In the genomic region with DNA sequence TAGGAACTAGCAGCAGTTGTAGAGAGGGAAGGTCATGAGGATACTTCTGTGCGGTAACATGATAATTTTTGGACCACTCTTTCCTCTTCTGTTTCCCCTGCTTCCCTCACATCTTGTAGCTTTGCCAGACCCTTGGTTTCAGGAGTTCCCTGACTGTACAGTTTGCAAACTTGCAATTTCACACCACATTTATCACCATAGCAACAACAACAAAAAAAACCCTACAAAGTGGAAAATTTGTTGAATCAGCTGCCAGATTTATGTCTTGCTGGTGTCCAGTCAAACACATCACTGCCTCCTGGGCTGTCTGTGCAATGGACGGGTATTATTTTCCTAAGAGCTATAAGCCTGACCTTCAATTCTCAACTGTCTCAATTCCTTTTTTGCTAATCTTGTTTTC, we compare ENCODE assay signal across 23 cellular contexts.
"Had no signal": no experiment of that assay in that cellular context is flagged by ENCODE, and none has a peak within 500 bp of the region (broad histone marks: within the 10 kb centered on the region; RNA-seq: fewer than 3 reads in every experiment).

No MANE protein-coding gene starts in this region.

- ATAC-seq: activated CD8-positive, alpha-beta memory T cell treated with anti-CD3 and anti-CD28 coated beads, Interleukin-2, amount 10 ng/mL, durations not matched to agents 7 days and 5 days; activated T-helper 17 cell treated with anti-CD3 and anti-CD28 coated beads, Interleukin-2, amount 50 U/mL, for 72 hours; left lobe of liver; WTC11 had no signal

- DNase-seq: activated CD4-positive, alpha-beta memory T cell treated with anti-CD3 and anti-CD28 coated beads for 36 hours; activated CD4-positive, alpha-beta T cell treated with anti-CD3 and anti-CD28 coated beads for 4 hours; activated CD8-positive, alpha-beta memory T cell treated with anti-CD3 and anti-CD28 coated beads, Interleukin-2, amount 10 ng/mL, durations not matched to agents 7 days and 5 days; activated naive CD4-positive, alpha-beta T cell treated with Interleukin-2 at 50 U/mL for 16 hours; activated naive CD8-positive, alpha-beta T cell treated with anti-CD3 and anti-CD28 coated beads, Interleukin-2, amount 10 ng/mL, durations not matched to agents 7 days and 5 days; activated T-cell treated with anti-CD3 and anti-CD28 coated beads, Interleukin-2, amount 50 U/mL, for 1 hour; amygdala; caudate nucleus; dorsolateral prefrontal cortex; endodermal cell; erythroblast; foreskin melanocyte; glutamatergic neuron; hippocampal formation; islet precursor cell; nucleus accumbens; stimulated activated CD4-positive, alpha-beta T cell treated with anti-CD3 and anti-CD28 coated beads, Interleukin-12 subunit alpha, Interleukin-12 subunit beta, amount 100 ng/mL, for 4 hours; stimulated activated CD4-positive, alpha-beta T cell treated with anti-CD3 and anti-CD28 coated beads, Interleukin-1b, Interleukin-23, amount 100 ng/mL, for 48 hours; stimulated activated CD8-positive, alpha-beta memory T cell treated with anti-CD3 and anti-CD28 coated beads, Interleukin-4, amount 100 ng/mL, for 48 hours; stimulated activated naive CD4-positive, alpha-beta T cell had no signal
